In genomic region chr5:11072556-11072955, GRCh38 we compare ENCODE assay signal across 15 cellular contexts.
DNase-seq lines count a peak whose midpoint lies in the region; ATAC-seq and TF ChIP-seq lines count a peak whose summit lies in the region.
"Had no signal": no experiment of that assay in that cellular context is flagged by ENCODE, and none has a peak within 500 bp of the region (broad histone marks: within the 10 kb centered on the region; RNA-seq: fewer than 3 reads in every experiment).

No MANE protein-coding gene starts in this region.

- H4K91ac ChIP-seq in mesenchymal stem cell (ENCODE audit: low read length), result no peak overlapping the region

- WGBS in mesenchymal stem cell, result 76% methylated on average over 6 of the region's 6 CpGs
- WGBS in stomach, 5 donors, result 77 to 91% (median 83%) methylated on average over 6 of the region's 6 CpGs

- H2AK5ac ChIP-seq in mesenchymal stem cell (ENCODE audit: low read length, severe bottlenecking), result peak overlapping the region; percentile 75

- H3K36me3 ChIP-seq in mesenchymal stem cell (ENCODE audit: control insufficient read depth in 1 of 2, insufficient read depth in 2 of 2, low read depth in 1 of 2, low read length in 2 of 2), result no peaks in the 10 kb centered on the region
- H3K36me3 ChIP-seq in stomach, result no peaks in the 10 kb centered on the region

- no peak for TF ChIP-seq EP300 in stomach (IDR thresholded peaks at IDR 0.05)

- H2BK12ac ChIP-seq in mesenchymal stem cell (ENCODE audit: low read length in 2 of 2), result no peak overlapping the region

- H3K4me3 ChIP-seq in mesenchymal stem cell (ENCODE audit: insufficient read depth in 1 of 2, low read depth in 1 of 2, low read length in 2 of 2), result no peak overlapping the region
- no peak overlapping the region for H3K4me3 ChIP-seq in stomach
- H3K4me3 ChIP-seq: GM12878, GM23338 had no signal

- no peak overlapping the region for H3K4ac ChIP-seq in mesenchymal stem cell (ENCODE audit: low read depth in 1 of 2, low read length in 2 of 2)

- no peak overlapping the region for H4K8ac ChIP-seq in mesenchymal stem cell (ENCODE audit: low read length)

- no peaks in the 10 kb centered on the region for H3K79me1 ChIP-seq in mesenchymal stem cell (replicated peaks; ENCODE audit: low read length, poor library complexity, severe bottlenecking)

- no peak overlapping the region for H3K23ac ChIP-seq in mesenchymal stem cell (ENCODE audit: low read length in 2 of 2)

- H3K18ac ChIP-seq in mesenchymal stem cell (ENCODE audit: low read depth in 1 of 2, low read length in 2 of 2), result no peak overlapping the region

- H3K4me1 ChIP-seq in mesenchymal stem cell (ENCODE audit: control insufficient read depth, insufficient read depth, low read depth, low read length) (peaks cover 4% of the 10 kb centered on the region), stomach (no peaks in the 10 kb centered on the region)

- H3K4me2 ChIP-seq in mesenchymal stem cell (ENCODE audit: low read length, poor library complexity, severe bottlenecking), result no peak overlapping the region
- H3K4me2 ChIP-seq: GM23338 had no signal

- H3K14ac ChIP-seq in mesenchymal stem cell (ENCODE audit: low read length in 2 of 2), result no peak overlapping the region

- H2BK15ac ChIP-seq in mesenchymal stem cell (ENCODE audit: low read depth, poor library complexity, severe bottlenecking), result no peak overlapping the region

- no peak overlapping the region for H2BK120ac ChIP-seq in mesenchymal stem cell (ENCODE audit: low read depth, low read length)

- H2BK5ac ChIP-seq in mesenchymal stem cell (ENCODE audit: low read depth, low read length, poor library complexity, severe bottlenecking), result no peak overlapping the region

- ATAC-seq in HG03439 (IDR thresholded peaks at IDR 0.05; ENCODE audit: unreplicated experiment) (no peak), GM18870 (IDR thresholded peaks at IDR 0.05; ENCODE audit: unreplicated experiment) (no peak)
- ATAC-seq: CD8-positive, alpha-beta T cell; GM12878; GM23338 had no signal

- H2AFZ ChIP-seq in mesenchymal stem cell (ENCODE audit: low read depth, low read length), result no peak overlapping the region
- H2AFZ ChIP-seq: GM23338 had no signal

- no peak for TF ChIP-seq POLR2A in stomach (IDR thresholded peaks at IDR 0.05)

- H3K9me3 ChIP-seq in mesenchymal stem cell (ENCODE audit: control insufficient read depth, low read length), result no peaks in the 10 kb centered on the region
- H3K9me3 ChIP-seq in stomach, result peaks cover 0 to 18% (median 0%) of the 10 kb centered on the region in 4 donors

- no peaks in the 10 kb centered on the region for H3K27me3 ChIP-seq in mesenchymal stem cell (ENCODE audit: control insufficient read depth in 1 of 2, insufficient read depth in 1 of 2, low read length in 2 of 2)
- H3K27me3 ChIP-seq in stomach, result no peaks in the 10 kb centered on the region

- no peak overlapping the region for H3K9ac ChIP-seq in mesenchymal stem cell (ENCODE audit: low read length)

- peak; percentile 52 for DNase-seq in Ammon's horn (ENCODE audit: low spot score)
- peak; percentile 3 for DNase-seq in M059J (ENCODE audit: low read depth)
- DNase-seq in cerebellum (ENCODE audit: low spot score), result peak; percentile 8
- DNase-seq in mesenchymal stem cell, result no peak
- DNase-seq in stomach, result no peak
- no peak for DNase-seq in NCI-H524 treated with DMSO at 0.1 percent for 48 hours (lab: John Stamatoyannopoulos, UW)
- DNase-seq: 8988T; CD8-positive, alpha-beta T cell; COR-L47; DND-41; H9 had no signal

- no peak for TF ChIP-seq CTCF in stomach (IDR thresholded peaks at IDR 0.05)

- intact Hi-C loops in stomach (cut with DNase I; ENCODE audit: low total_unique reads), result no loop called here

- H3K27ac ChIP-seq in mesenchymal stem cell (ENCODE audit: low read length, poor library complexity, severe bottlenecking) (no peak overlapping the region), stomach (no peak overlapping the region)

Comparison
In these comparisons a context has a peak if more than half of its experiments do, and no peak if none do; other contexts are left out.
1. DNase-seq: peak in Ammon's horn (single experiment), M059J (single experiment) and cerebellum (single experiment); none in mesenchymal stem cell (single experiment), stomach (single experiment) and NCI-H524 treated with DMSO at 0.1 percent for 48 hours (single experiment).